ENCODE assay signal across 22 cellular contexts in genomic region chr3:156788846-156789245, GRCh38. TPM values are rescaled to one million over a fixed set of nuclear protein-coding genes. Genes with fewer than 3 reads are reported as not detected.
A peak's percentile ranks its signal among the peaks of the same experiment; 100 is the strongest.
DNase-seq lines count a peak whose midpoint lies in the region; ATAC-seq and TF ChIP-seq lines count a peak whose summit lies in the region.
"Had no signal": no experiment of that assay in that cellular context is flagged by ENCODE, and none has a peak within 500 bp of the region (broad histone marks: within the 10 kb centered on the region; RNA-seq: fewer than 3 reads in every experiment).

No MANE protein-coding gene starts in this region.

- H3K9me3 ChIP-seq in fibroblast of lung (ENCODE audit: control insufficient read depth, insufficient read depth, low read depth, low read length), result no peaks in the 10 kb centered on the region
- H3K9me3 ChIP-seq in smooth muscle cell (replicated peaks; ENCODE audit: low read depth), result no peaks in the 10 kb centered on the region
- H3K9me3 ChIP-seq: ascending aorta, heart right ventricle, left ventricle myocardium inferior, spleen had no signal

- no peaks in the 10 kb centered on the region for H3K27me3 Mint-ChIP-seq in activated T-cell treated with anti-CD3 and anti-CD28 coated beads, Interleukin-2, amount 50 U/mL, for 24 hours
- no peaks in the 10 kb centered on the region for H3K27me3 Mint-ChIP-seq in activated T-helper 17 cell treated with anti-CD3 and anti-CD28 coated beads, Interleukin-2, amount 50 U/mL, for 72 hours
- H3K27me3 Mint-ChIP-seq: effector memory CD8-positive, alpha-beta T cell; IgD-negative memory B cell had no signal

- peak overlapping the region; percentile 80 for H3K27ac Mint-ChIP-seq in activated T-cell treated with anti-CD3 and anti-CD28 coated beads, Interleukin-2, amount 50 U/mL, for 24 hours
- peak overlapping the region; percentile 81 for H3K27ac Mint-ChIP-seq in activated T-helper 17 cell treated with anti-CD3 and anti-CD28 coated beads, Interleukin-2, amount 50 U/mL, for 72 hours
- H3K27ac Mint-ChIP-seq: effector memory CD8-positive, alpha-beta T cell; IgD-negative memory B cell; T-helper 1 cell treated with Interleukin-12 subunit alpha and Interleukin-12 subunit beta and Interleukin-4 antibody, amounts not matched to agents 30 μg/mL and 1 μg/mL, for 36 hours had no signal

- H2AFZ ChIP-seq in fibroblast of lung (ENCODE audit: low read length), result no peak overlapping the region
- H2AFZ ChIP-seq in smooth muscle cell (ENCODE audit: low read depth), result no peak overlapping the region

- peaks cover 47% of the 10 kb centered on the region for H3K4me1 Mint-ChIP-seq in activated T-cell treated with anti-CD3 and anti-CD28 coated beads, Interleukin-2, amount 50 U/mL, for 24 hours (ENCODE audit: low read depth)
- H3K4me1 Mint-ChIP-seq in activated T-helper 17 cell treated with anti-CD3 and anti-CD28 coated beads, Interleukin-2, amount 50 U/mL, for 72 hours, result peaks cover 33% of the 10 kb centered on the region

- ATAC-seq in activated T-helper 17 cell treated with anti-CD3 and anti-CD28 coated beads, Interleukin-2, amount 50 U/mL, for 72 hours (replicated peaks), result no peak
- ATAC-seq: effector memory CD8-positive, alpha-beta T cell had no signal

- no peak overlapping the region for H3K4me3 Mint-ChIP-seq in activated T-cell treated with anti-CD3 and anti-CD28 coated beads, Interleukin-2, amount 50 U/mL, for 24 hours
- H3K4me3 Mint-ChIP-seq in activated T-helper 17 cell treated with anti-CD3 and anti-CD28 coated beads, Interleukin-2, amount 50 U/mL, for 72 hours, result peak overlapping the region; percentile 54
- H3K4me3 Mint-ChIP-seq: effector memory CD8-positive, alpha-beta T cell; IgD-negative memory B cell; neural crest cell; T-helper 1 cell treated with Interleukin-12 subunit alpha and Interleukin-12 subunit beta and Interleukin-4 antibody, amounts not matched to agents 30 μg/mL and 1 μg/mL, for 36 hours had no signal

- TF ChIP-seq CTCF in fibroblast of lung (conservative IDR thresholded peaks at IDR 0.05 in 1 of 2, IDR thresholded peaks at IDR 0.05 in 1 of 2; ENCODE audit: low read depth in 1 of 2, low read length in 2 of 2) (no peak), smooth muscle cell (IDR thresholded peaks at IDR 0.05; ENCODE audit: borderline replicate concordance, insufficient read depth, poor library complexity, severe bottlenecking) (no peak)

- H3K4me2 ChIP-seq in fibroblast of lung (ENCODE audit: extremely low read depth, insufficient read depth, low read length) (peak overlapping the region; percentile 55), smooth muscle cell (peak overlapping the region; percentile 70)

- H3K36me3 ChIP-seq in fibroblast of lung (ENCODE audit: control insufficient read depth, insufficient read depth, low read length) (no peaks in the 10 kb centered on the region), smooth muscle cell (ENCODE audit: low read depth) (no peaks in the 10 kb centered on the region)
- H3K36me3 ChIP-seq: ascending aorta, heart right ventricle, left ventricle myocardium inferior, spleen had no signal

- WGBS in smooth muscle cell (ENCODE audit: low lambda C conversion rate), result 31% methylated on average over 3 of the region's 3 CpGs

- H3K4me1 ChIP-seq in fibroblast of lung (ENCODE audit: control insufficient read depth, extremely low read depth, insufficient read depth, low read length), result peaks cover 13% of the 10 kb centered on the region
- peaks cover 18% of the 10 kb centered on the region for H3K4me1 ChIP-seq in smooth muscle cell (ENCODE audit: low read depth)
- H3K4me1 ChIP-seq: ascending aorta had no signal

- no peaks in the 10 kb centered on the region for H3K27me3 ChIP-seq in fibroblast of lung (ENCODE audit: control insufficient read depth, insufficient read depth, low read length)
- no peaks in the 10 kb centered on the region for H3K27me3 ChIP-seq in smooth muscle cell (ENCODE audit: low read depth)
- H3K27me3 ChIP-seq: ascending aorta, heart right ventricle, spleen had no signal

- H4K20me1 ChIP-seq in fibroblast of lung (ENCODE audit: control insufficient read depth, extremely low read depth, insufficient read depth, low read length) (no peaks in the 10 kb centered on the region), smooth muscle cell (ENCODE audit: low read depth) (no peaks in the 10 kb centered on the region)

- H3K9ac ChIP-seq in fibroblast of lung (ENCODE audit: insufficient read depth, low read length) (no peak overlapping the region), smooth muscle cell (ENCODE audit: low read depth) (peak overlapping the region; percentile 39)

- no peaks in the 10 kb centered on the region for H3K9me3 Mint-ChIP-seq in activated T-cell treated with anti-CD3 and anti-CD28 coated beads, Interleukin-2, amount 50 U/mL, for 24 hours
- no peaks in the 10 kb centered on the region for H3K9me3 Mint-ChIP-seq in activated T-helper 17 cell treated with anti-CD3 and anti-CD28 coated beads, Interleukin-2, amount 50 U/mL, for 72 hours
- H3K9me3 Mint-ChIP-seq: effector memory CD8-positive, alpha-beta T cell; neural crest cell; T-helper 1 cell treated with Interleukin-12 subunit alpha and Interleukin-12 subunit beta and Interleukin-4 antibody, amounts not matched to agents 30 μg/mL and 1 μg/mL, for 36 hours had no signal

- no peak for DNase-seq in activated T-cell treated with anti-CD3 and anti-CD28 coated beads, Interleukin-2, amount 50 U/mL, for 24 hours
- DNase-seq in activated T-cell treated with anti-CD3 and anti-CD28 coated beads, Interleukin-2, amount 50 U/mL, for 1 hour, result no peak
- DNase-seq in fibroblast of lung (ENCODE audit: low read depth in 2 of 2) (peak in 1 of 2 donors; percentile 27), smooth muscle cell (lab: John Stamatoyannopoulos, UW; ENCODE audit: unreplicated experiment) (no peak), GF-D8 (lab: John Stamatoyannopoulos, UW) (no peak)
- DNase-seq in stimulated activated CD4-positive, alpha-beta T cell treated with anti-CD3 and anti-CD28 coated beads, Interleukin-2, amount 100 ng/mL, for 24 hours, result no peak
- DNase-seq in stimulated activated CD4-positive, alpha-beta T cell treated with anti-CD3 and anti-CD28 coated beads, Interleukin-2, amount 100 ng/mL, for 48 hours, result no peak
- DNase-seq: activated CD4-positive, alpha-beta T cell treated with anti-CD3 and anti-CD28 coated beads, Interleukin-2, amount 50 U/mL, for 1 hour; activated CD8-positive, alpha-beta memory T cell treated with anti-CD3 and anti-CD28 coated beads, Interleukin-2, amount 50 U/mL, for 48 hours; activated naive CD4-positive, alpha-beta T cell; effector memory CD8-positive, alpha-beta T cell; heart right ventricle; left ventricle myocardium inferior; NCI-H1694 treated with DMSO at 0.1 percent for 48 hours; spleen had no signal

- H3K4me3 ChIP-seq in fibroblast of lung (replicated peaks in 1 of 4; ENCODE audit: control extremely low read depth in 1 of 4, insufficient read depth in 1 of 4, low read depth in 3 of 4, low read length in 4 of 4) (no peak overlapping the region), smooth muscle cell (no peak overlapping the region)
- H3K4me3 ChIP-seq: ascending aorta, heart right ventricle, left ventricle myocardium inferior, spleen had no signal

- H3F3A ChIP-seq in smooth muscle cell (ENCODE audit: low read depth), result peaks cover 20% of the 10 kb centered on the region

- H3K36me3 Mint-ChIP-seq in activated T-cell treated with anti-CD3 and anti-CD28 coated beads, Interleukin-2, amount 50 U/mL, for 24 hours (ENCODE audit: low read depth), result peaks cover 8% of the 10 kb centered on the region
- peaks cover 17% of the 10 kb centered on the region for H3K36me3 Mint-ChIP-seq in activated T-helper 17 cell treated with anti-CD3 and anti-CD28 coated beads, Interleukin-2, amount 50 U/mL, for 72 hours (ENCODE audit: low read depth)

- H3K79me2 ChIP-seq in fibroblast of lung (ENCODE audit: control insufficient read depth, insufficient read depth, low read length) (no peaks in the 10 kb centered on the region), smooth muscle cell (ENCODE audit: low read depth) (no peaks in the 10 kb centered on the region)

- H3K27ac ChIP-seq in fibroblast of lung (ENCODE audit: insufficient read depth, low read length), result peak overlapping the region; percentile 62
- H3K27ac ChIP-seq in smooth muscle cell (ENCODE audit: low read depth), result peak overlapping the region; percentile 87
- H3K27ac ChIP-seq: 22Rv1, ascending aorta, heart right ventricle, HL-60, left ventricle myocardium inferior, spleen had no signal

RNA-seq across cellular contexts. Expression of gene LEKR1, which starts 37.3 kb away (rescaled TPM):
- total RNA-seq in activated T-helper 17 cell treated with anti-CD3 and anti-CD28 coated beads, Interleukin-2, amount 50 U/mL, for 72 hours, result under 1 TPM; 0.91 to 0.93 TPM
- total RNA-seq in fibroblast of lung, result 0.26 and 1.3 TPM in 2 replicates
- 0.28 and 0.35 TPM in 2 replicates for polyA plus RNA-seq in fibroblast of lung
- polyA plus RNA-seq in fibroblast of lung (2012), result 0.09 and 0.22 TPM in 2 replicates
- polyA minus RNA-seq in fibroblast of lung (ENCODE audit: low replicate concordance), result not detected in 2 replicates
- total RNA-seq in smooth muscle cell, result 0.81 and 1.3 TPM in 2 replicates
- 2.3 and 3.4 TPM in 2 replicates for polyA plus RNA-seq in smooth muscle cell
- total RNA-seq: ascending aorta had no signal
